ENCODE assay signal across 1 cellular context in the genomic region with DNA sequence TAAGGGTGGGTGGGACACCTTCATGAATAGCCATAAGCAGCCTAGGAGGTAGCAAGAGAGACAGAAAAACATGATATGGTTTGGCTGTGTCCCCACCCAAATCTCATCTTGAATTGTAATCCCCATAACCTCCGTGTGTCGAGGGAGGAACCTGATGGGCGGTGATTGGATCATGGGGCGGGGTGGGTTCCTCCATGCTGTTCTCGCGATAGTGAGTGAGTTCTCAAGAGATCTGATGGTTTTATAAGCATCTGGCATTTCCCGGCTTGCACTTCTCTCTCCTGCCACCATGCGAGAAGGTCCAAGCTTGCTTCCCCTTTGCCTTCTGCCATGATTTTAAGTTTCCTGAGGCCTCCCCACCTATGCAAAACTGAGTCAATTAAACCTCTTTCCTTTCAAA.
TF ChIP-seq lines count a peak whose summit lies in the region.

No MANE protein-coding gene starts in this region.

TF ChIP-seq in HepG2, 621 proteins besides CTCF, POLR2A, EP300 and RAD21 (continued from another document):
- TF ChIP-seq, protein P1, sequence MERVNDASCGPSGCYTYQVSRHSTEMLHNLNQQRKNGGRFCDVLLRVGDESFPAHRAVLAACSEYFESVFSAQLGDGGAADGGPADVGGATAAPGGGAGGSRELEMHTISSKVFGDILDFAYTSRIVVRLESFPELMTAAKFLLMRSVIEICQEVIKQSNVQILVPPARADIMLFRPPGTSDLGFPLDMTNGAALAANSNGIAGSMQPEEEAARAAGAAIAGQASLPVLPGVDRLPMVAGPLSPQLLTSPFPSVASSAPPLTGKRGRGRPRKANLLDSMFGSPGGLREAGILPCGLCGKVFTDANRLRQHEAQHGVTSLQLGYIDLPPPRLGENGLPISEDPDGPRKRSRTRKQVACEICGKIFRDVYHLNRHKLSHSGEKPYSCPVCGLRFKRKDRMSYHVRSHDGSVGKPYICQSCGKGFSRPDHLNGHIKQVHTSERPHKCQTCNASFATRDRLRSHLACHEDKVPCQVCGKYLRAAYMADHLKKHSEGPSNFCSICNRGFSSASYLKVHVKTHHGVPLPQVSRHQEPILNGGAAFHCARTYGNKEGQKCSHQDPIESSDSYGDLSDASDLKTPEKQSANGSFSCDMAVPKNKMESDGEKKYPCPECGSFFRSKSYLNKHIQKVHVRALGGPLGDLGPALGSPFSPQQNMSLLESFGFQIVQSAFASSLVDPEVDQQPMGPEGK (CRISPR knock-in tag; IDR thresholded peaks at IDR 0.05) = no peak
- no peak for TF ChIP-seq AHR (CRISPR knock-in tag; IDR thresholded peaks at IDR 0.05)
- no peak for TF ChIP-seq SAP130 (CRISPR knock-in tag; IDR thresholded peaks at IDR 0.05; ENCODE audit: low read depth)
- TF ChIP-seq, protein P2, sequence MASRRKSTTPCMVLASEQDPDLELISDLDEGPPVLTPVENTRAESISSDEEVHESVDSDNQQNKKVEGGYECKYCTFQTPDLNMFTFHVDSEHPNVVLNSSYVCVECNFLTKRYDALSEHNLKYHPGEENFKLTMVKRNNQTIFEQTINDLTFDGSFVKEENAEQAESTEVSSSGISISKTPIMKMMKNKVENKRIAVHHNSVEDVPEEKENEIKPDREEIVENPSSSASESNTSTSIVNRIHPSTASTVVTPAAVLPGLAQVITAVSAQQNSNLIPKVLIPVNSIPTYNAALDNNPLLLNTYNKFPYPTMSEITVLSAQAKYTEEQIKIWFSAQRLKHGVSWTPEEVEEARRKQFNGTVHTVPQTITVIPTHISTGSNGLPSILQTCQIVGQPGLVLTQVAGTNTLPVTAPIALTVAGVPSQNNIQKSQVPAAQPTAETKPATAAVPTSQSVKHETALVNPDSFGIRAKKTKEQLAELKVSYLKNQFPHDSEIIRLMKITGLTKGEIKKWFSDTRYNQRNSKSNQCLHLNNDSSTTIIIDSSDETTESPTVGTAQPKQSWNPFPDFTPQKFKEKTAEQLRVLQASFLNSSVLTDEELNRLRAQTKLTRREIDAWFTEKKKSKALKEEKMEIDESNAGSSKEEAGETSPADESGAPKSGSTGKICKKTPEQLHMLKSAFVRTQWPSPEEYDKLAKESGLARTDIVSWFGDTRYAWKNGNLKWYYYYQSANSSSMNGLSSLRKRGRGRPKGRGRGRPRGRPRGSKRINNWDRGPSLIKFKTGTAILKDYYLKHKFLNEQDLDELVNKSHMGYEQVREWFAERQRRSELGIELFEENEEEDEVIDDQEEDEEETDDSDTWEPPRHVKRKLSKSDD (CRISPR knock-in tag; IDR thresholded peaks at IDR 0.05; ENCODE audit: low read depth) = no peak
- TF ChIP-seq XRCC5 (optimal IDR thresholded peaks at IDR 0.05; ENCODE audit: low read length) = no peak
- TF ChIP-seq CHD2 (IDR thresholded peaks at IDR 0.05; ENCODE audit: low read depth, low read length) = peak; percentile 53; the same call in 1 of the 2 replicates
- TF ChIP-seq FOXC1 (CRISPR knock-in tag; IDR thresholded peaks at IDR 0.05; ENCODE audit: borderline replicate concordance) = no peak
